Comparison of ENCODE assay signal across 8 cellular contexts in the genomic region with DNA sequence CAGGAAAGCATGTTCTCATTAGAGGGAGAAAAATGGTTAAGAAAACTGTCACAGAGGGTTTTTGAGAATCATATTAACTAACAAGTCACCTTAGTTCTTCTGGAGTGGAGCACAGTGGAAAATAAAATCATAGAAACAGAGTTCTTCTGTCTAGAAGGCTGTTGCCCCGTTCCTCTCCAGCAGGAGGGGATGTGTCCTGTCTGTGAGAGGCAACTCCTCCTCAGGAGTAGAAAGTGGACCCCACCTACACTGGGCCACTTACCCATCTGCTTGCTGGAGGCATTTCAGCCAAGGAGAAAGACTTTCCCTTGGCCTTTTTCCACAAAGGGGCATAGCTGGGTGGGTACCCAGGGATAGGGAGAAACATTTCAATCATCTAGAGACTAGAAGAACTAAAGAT.
A peak's percentile ranks its signal among the peaks of the same experiment; 100 is the strongest.
DNase-seq lines count a peak whose midpoint lies in the region; ATAC-seq and TF ChIP-seq lines count a peak whose summit lies in the region.

No MANE protein-coding gene starts in this region.

- H3K9me3 ChIP-seq in hepatocyte (ENCODE audit: low read depth) = no peaks in the 10 kb centered on the region

- H3K4me2 ChIP-seq in hepatocyte = no peak overlapping the region

- peak; percentile 19 for DNase-seq in DMS 273 treated with DMSO at 0.1 percent for 48 hours (lab: John Stamatoyannopoulos, UW)
- peak; percentile 51 for DNase-seq in HT-29 (ENCODE audit: low spot score)
- peak; percentile 29 for DNase-seq in activated CD4-positive, alpha-beta T cell treated with anti-CD3 and anti-CD28 coated beads, Interleukin-2, amount 50 U/mL, for 1 hour
- DNase-seq in hepatocyte (ENCODE audit: low spot score) = peak; percentile 21
- no peak for DNase-seq in C1 segment of cervical spinal cord (lab: John Stamatoyannopoulos, UW)
- DNase-seq in amygdala (lab: John Stamatoyannopoulos, UW) = no peak
- no peak for DNase-seq in putamen (ENCODE audit: low spot score)

- no peaks in the 10 kb centered on the region for H3K4me1 ChIP-seq in hepatocyte (ENCODE audit: insufficient read depth)

- no peaks in the 10 kb centered on the region for H4K20me1 ChIP-seq in hepatocyte (ENCODE audit: insufficient read depth, poor library complexity, severe bottlenecking)

- no peaks in the 10 kb centered on the region for H3K9me2 ChIP-seq in hepatocyte (replicated peaks; ENCODE audit: insufficient read depth)

- H2AFZ ChIP-seq in hepatocyte = no peak overlapping the region

- whole genome bisulfite sequencing in hepatocyte (ENCODE audit: low lambda C conversion rate, missing lambda C conversion rate) = 29% methylated on average over 1 of the region's 1 CpG

- H3K27me3 ChIP-seq in hepatocyte = no peaks in the 10 kb centered on the region

- no peaks in the 10 kb centered on the region for H3K36me3 ChIP-seq in hepatocyte (replicated peaks; ENCODE audit: insufficient read depth, low read depth)

- H3K79me2 ChIP-seq in hepatocyte = no peaks in the 10 kb centered on the region

- peak; percentile 66 for ATAC-seq in GM19455 (IDR thresholded peaks at IDR 0.05; ENCODE audit: unreplicated experiment)

- H3K4me3 ChIP-seq in hepatocyte = no peak overlapping the region

- H3K27ac ChIP-seq in hepatocyte = no peak overlapping the region

- peak; percentile 34 for TF ChIP-seq CTCF in hepatocyte (IDR thresholded peaks at IDR 0.05; ENCODE audit: poor library complexity)

Comparison
In these comparisons a context has a peak if more than half of its experiments do, and no peak if none do; other contexts are left out.
1. DNase-seq: peak in DMS 273 treated with DMSO at 0.1 percent for 48 hours (single experiment), HT-29 (single experiment), activated CD4-positive, alpha-beta T cell treated with anti-CD3 and anti-CD28 coated beads, Interleukin-2, amount 50 U/mL, for 1 hour (single experiment) and hepatocyte (single experiment); none in C1 segment of cervical spinal cord (0 of 14), amygdala (0 of 56) and putamen (single experiment).